ENCODE assay signal across 28 cellular contexts in the genomic region with DNA sequence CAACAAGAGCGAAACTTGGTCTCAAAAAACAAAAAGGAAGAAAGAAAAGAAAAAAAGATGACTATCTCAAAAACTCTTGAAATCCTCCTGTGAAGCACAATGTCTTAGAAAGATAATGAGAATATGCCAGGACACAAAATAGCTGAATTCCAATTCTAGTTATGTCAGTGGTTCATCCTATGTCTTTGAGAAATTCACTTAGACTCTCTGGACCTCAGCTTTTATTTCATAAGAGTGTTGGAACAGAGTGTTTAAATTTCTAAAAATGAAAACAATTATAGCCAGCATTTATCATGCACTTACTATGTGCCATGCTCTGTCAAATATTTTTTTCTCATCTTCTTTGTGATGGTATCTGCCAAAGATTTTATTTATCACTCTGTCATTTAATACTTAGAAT.
"Had no signal": no experiment of that assay in that cellular context is flagged by ENCODE, and none has a peak within 500 bp of the region (broad histone marks: within the 10 kb centered on the region; RNA-seq: fewer than 3 reads in every experiment).

No MANE protein-coding gene starts in this region.

- H3K36me3 ChIP-seq: neural progenitor cell, ovary, right lobe of liver, sigmoid colon, stomach, thoracic aorta, thyroid gland, tibial nerve, upper lobe of left lung, vagina had no signal

- H3K9me3 Mint-ChIP-seq: natural killer cell; neural progenitor cell; stimulated activated effector memory CD8-positive, alpha-beta T cell treated with anti-CD3 and anti-CD28 coated beads, Interleukin-12 subunit alpha, Interleukin-12 subunit beta, amount 100 ng/mL, for 72 hours; stimulated activated naive CD8-positive, alpha-beta T cell treated with anti-CD3 and anti-CD28 coated beads, Interleukin-15, Interleukin-2, amounts not matched to agents 100 ng/mL and 50 ng/mL, for 24 hours had no signal

- H3K4me2 ChIP-seq: neural progenitor cell had no signal

- H3K27me3 Mint-ChIP-seq: stimulated activated naive B cell treated with anti-CD40 and anti-IgM and Interleukin-4, amounts not matched to agents 10 μg/mL and 1 μg/mL and 100 μg/mL, for 72 hours had no signal

- H3K9me3 ChIP-seq: ovary, psoas muscle, right lobe of liver, sigmoid colon, stomach, thoracic aorta, thyroid gland, tibial nerve, upper lobe of left lung, vagina had no signal

- H3K27ac Mint-ChIP-seq: natural killer cell; nephron; neural progenitor cell; progenitor cell of endocrine pancreas; stimulated activated effector memory CD8-positive, alpha-beta T cell treated with anti-CD3 and anti-CD28 coated beads, Interleukin-12 subunit alpha, Interleukin-12 subunit beta, amount 100 ng/mL, for 72 hours; stimulated activated naive CD8-positive, alpha-beta T cell treated with anti-CD3 and anti-CD28 coated beads, Interleukin-15, Interleukin-2, amounts not matched to agents 100 ng/mL and 50 ng/mL, for 24 hours had no signal

- H3K79me2 ChIP-seq: parathyroid adenoma had no signal

- H3K4me3 ChIP-seq: neural progenitor cell, ovary, psoas muscle, right lobe of liver, sigmoid colon, stomach, thoracic aorta, thyroid gland, tibial nerve, upper lobe of left lung, vagina had no signal

- DNase-seq: natural killer cell; occipital lobe; ovary; posterior cingulate gyrus; psoas muscle; right cardiac atrium; right lobe of liver; sigmoid colon; small intestine; stimulated activated CD4-positive, alpha-beta T cell treated with anti-CD3 and anti-CD28 coated beads, Interleukin-15, amount 100 ng/mL, for 24 hours; stimulated activated CD4-positive, alpha-beta T cell treated with anti-CD3 and anti-CD28 coated beads, Interleukin-2, amount 100 ng/mL, for 24 hours; stimulated activated CD4-positive, alpha-beta T cell treated with anti-CD3 and anti-CD28 coated beads, Interleukin-2, amount 100 ng/mL, for 48 hours; stimulated activated CD4-positive, alpha-beta T cell treated with anti-CD3 and anti-CD28 coated beads, Interleukin-4, amount 100 ng/mL, for 24 hours; stimulated activated naive B cell treated with anti-CD40 and anti-IgM and Interleukin-4, amounts not matched to agents 10 μg/mL and 1 μg/mL and 100 μg/mL, for 72 hours; stimulated activated naive CD4-positive, alpha-beta T cell treated with Interleukin-2 at 50 U/mL for 16 hours; stomach; thyroid gland; upper lobe of left lung had no signal

- H3K9ac ChIP-seq: neural progenitor cell, parathyroid adenoma had no signal

- H3K27ac ChIP-seq: neural progenitor cell, ovary, parathyroid adenoma, psoas muscle, right lobe of liver, sigmoid colon, stomach, thoracic aorta, thyroid gland, tibial nerve, upper lobe of left lung, vagina had no signal

- H3K4me3 Mint-ChIP-seq: natural killer cell; nephron; neural progenitor cell; stimulated activated effector memory CD8-positive, alpha-beta T cell treated with anti-CD3 and anti-CD28 coated beads, Interleukin-12 subunit alpha, Interleukin-12 subunit beta, amount 100 ng/mL, for 72 hours; stimulated activated naive B cell treated with anti-CD40 and anti-IgM and Interleukin-4, amounts not matched to agents 10 μg/mL and 1 μg/mL and 100 μg/mL, for 72 hours; stimulated activated naive CD8-positive, alpha-beta T cell treated with anti-CD3 and anti-CD28 coated beads, Interleukin-15, Interleukin-2, amounts not matched to agents 100 ng/mL and 50 ng/mL, for 24 hours had no signal

- H2AFZ ChIP-seq: neural progenitor cell, parathyroid adenoma had no signal

- H3K36me3 Mint-ChIP-seq: natural killer cell; neural progenitor cell; stimulated activated effector memory CD8-positive, alpha-beta T cell treated with anti-CD3 and anti-CD28 coated beads, Interleukin-12 subunit alpha, Interleukin-12 subunit beta, amount 100 ng/mL, for 72 hours had no signal

- ATAC-seq: natural killer cell; psoas muscle; right cardiac atrium; right lobe of liver; stimulated activated effector memory CD8-positive, alpha-beta T cell treated with anti-CD3 and anti-CD28 coated beads, Interleukin-12 subunit alpha, Interleukin-12 subunit beta, amount 100 ng/mL, for 72 hours; stimulated activated naive B cell treated with anti-CD40 and anti-IgM and Interleukin-4, amounts not matched to agents 10 μg/mL and 1 μg/mL and 100 μg/mL, for 72 hours had no signal

- H3K4me1 Mint-ChIP-seq: natural killer cell had no signal

- H3K4me1 ChIP-seq: neural progenitor cell, parathyroid adenoma, right lobe of liver, sigmoid colon, stomach, thyroid gland, tibial nerve, vagina had no signal

- H3K27me3 ChIP-seq: neural progenitor cell, ovary, right lobe of liver, sigmoid colon, stomach, thyroid gland, tibial nerve, upper lobe of left lung, vagina had no signal

- FAIRE-seq: small intestine, urothelium cell line had no signal
